In the genomic region with DNA sequence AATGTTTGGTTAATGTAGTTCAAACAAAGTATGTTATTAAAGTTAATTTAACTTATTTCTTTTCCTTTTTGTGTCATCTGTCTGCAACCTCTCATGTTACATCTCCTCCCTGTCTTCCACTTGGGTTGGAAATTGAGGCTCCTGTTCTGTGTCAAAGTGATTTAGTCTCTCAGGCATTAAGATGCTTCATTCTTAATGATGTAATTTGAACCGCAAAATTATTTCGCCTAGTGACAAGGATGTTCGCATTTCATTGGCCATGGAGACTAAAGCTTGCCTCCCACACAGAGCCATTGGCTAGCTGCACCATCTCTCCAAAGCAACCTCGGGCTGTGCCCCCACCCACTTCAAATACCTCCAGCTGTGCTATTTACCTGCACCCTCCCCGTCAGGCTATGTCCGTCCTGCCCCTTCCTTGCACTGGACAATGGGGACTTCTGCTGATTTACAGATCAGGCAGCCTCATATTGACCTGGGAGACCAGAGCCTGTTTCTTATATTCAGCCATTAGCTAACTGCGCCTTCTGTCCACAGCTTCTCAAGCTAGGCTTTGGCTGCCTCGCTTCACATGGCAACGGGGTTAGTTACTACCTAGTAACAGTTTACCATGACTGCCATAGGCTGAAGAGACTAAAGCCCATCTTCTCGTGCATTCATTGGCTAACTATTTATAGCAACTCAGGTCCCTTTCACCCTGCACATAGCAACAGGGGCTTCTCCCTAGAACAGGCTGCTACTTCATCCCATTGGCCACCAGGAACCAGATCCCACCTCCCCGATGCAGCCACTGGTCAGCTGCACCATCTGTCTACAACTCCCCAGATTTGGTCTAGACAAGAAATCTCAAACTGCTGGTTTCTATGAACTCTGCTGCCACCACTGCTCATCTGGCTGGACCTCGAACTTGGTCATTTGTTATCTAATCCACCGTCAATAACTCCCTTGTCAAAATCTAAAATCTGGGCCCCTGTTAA, we compare ENCODE assay signal across 1 cellular context.
TF ChIP-seq lines count a peak whose summit lies in the region.

No MANE protein-coding gene starts in this region.

TF ChIP-seq in GM12878, 131 proteins besides CTCF, POLR2A, EP300 and RAD21:
- TF ChIP-seq E2F8 (IDR thresholded peaks at IDR 0.05; ENCODE audit: low read depth, partially characterized antibody): no peak
- peak; percentile 28; the same call in 1 of the 2 replicates for TF ChIP-seq YY1 (IDR thresholded peaks at IDR 0.05; ENCODE audit: low read depth, low read length)
- TF ChIP-seq TCF12 (IDR thresholded peaks at IDR 0.05; ENCODE audit: low read depth, low read length): no peak
- TF ChIP-seq BHLHE40 (IDR thresholded peaks at IDR 0.05; ENCODE audit: borderline replicate concordance in 1 of 2, low read depth in 2 of 2, low read length in 1 of 2): 0 out of 4 replicates have a peak, but pooled peaks of 1 of the 2 experiments have one; percentile 6
- TF ChIP-seq CREM (IDR thresholded peaks at IDR 0.05; ENCODE audit: low read depth): peak; percentile 21; the same call in 1 of the 2 replicates
- TF ChIP-seq CHD2 (IDR thresholded peaks at IDR 0.05; ENCODE audit: borderline replicate concordance, low read depth, low read length): peak; percentile 85; the same call in 1 of the 2 replicates
- peak; percentile 55 for TF ChIP-seq MEF2B (IDR thresholded peaks at IDR 0.05; ENCODE audit: partially characterized antibody, poor library complexity, severe bottlenecking)
- TF ChIP-seq, protein P1, sequence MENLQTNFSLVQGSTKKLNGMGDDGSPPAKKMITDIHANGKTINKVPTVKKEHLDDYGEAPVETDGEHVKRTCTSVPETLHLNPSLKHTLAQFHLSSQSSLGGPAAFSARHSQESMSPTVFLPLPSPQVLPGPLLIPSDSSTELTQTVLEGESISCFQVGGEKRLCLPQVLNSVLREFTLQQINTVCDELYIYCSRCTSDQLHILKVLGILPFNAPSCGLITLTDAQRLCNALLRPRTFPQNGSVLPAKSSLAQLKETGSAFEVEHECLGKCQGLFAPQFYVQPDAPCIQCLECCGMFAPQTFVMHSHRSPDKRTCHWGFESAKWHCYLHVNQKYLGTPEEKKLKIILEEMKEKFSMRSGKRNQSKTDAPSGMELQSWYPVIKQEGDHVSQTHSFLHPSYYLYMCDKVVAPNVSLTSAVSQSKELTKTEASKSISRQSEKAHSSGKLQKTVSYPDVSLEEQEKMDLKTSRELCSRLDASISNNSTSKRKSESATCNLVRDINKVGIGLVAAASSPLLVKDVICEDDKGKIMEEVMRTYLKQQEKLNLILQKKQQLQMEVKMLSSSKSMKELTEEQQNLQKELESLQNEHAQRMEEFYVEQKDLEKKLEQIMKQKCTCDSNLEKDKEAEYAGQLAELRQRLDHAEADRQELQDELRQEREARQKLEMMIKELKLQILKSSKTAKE (IDR thresholded peaks at IDR 0.05; ENCODE audit: low read depth, poor library complexity, severe bottlenecking): peak; percentile 30
- 0 out of 2 replicates have a peak, but pooled peaks have one; percentile 16 for TF ChIP-seq MXI1 (IDR thresholded peaks at IDR 0.05; ENCODE audit: low read depth, low read length)
- TF ChIP-seq RUNX3 (IDR thresholded peaks at IDR 0.05; ENCODE audit: low read length): peak; percentile 53; the same call in 1 of the 2 replicates
- peak; percentile 94 for TF ChIP-seq SP1 (IDR thresholded peaks at IDR 0.05; ENCODE audit: low read depth, low read length)
- no peak for TF ChIP-seq PML (IDR thresholded peaks at IDR 0.05; ENCODE audit: low read length)
- no peak for TF ChIP-seq IKZF1 (conservative IDR thresholded peaks at IDR 0.05)
- TF ChIP-seq MEF2A (IDR thresholded peaks at IDR 0.05; ENCODE audit: insufficient read depth, low read depth, low read length): peak; percentile 55; the same call in 1 of the 2 replicates
- peak; percentile 90 for TF ChIP-seq FOS (IDR thresholded peaks at IDR 0.05; ENCODE audit: borderline replicate concordance, extremely low read depth, insufficient read length)
- TF ChIP-seq ATF7 (IDR thresholded peaks at IDR 0.05; ENCODE audit: low read depth): peak; percentile 77
- TF ChIP-seq DPF2 (IDR thresholded peaks at IDR 0.05): peak; percentile 67; the same call in 1 of the 2 replicates
- TF ChIP-seq, protein P2, sequence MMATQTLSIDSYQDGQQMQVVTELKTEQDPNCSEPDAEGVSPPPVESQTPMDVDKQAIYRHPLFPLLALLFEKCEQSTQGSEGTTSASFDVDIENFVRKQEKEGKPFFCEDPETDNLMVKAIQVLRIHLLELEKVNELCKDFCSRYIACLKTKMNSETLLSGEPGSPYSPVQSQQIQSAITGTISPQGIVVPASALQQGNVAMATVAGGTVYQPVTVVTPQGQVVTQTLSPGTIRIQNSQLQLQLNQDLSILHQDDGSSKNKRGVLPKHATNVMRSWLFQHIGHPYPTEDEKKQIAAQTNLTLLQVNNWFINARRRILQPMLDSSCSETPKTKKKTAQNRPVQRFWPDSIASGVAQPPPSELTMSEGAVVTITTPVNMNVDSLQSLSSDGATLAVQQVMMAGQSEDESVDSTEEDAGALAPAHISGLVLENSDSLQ (IDR thresholded peaks at IDR 0.05): peak; percentile 98
- TF ChIP-seq CREB1 (IDR thresholded peaks at IDR 0.05; ENCODE audit: low read depth): peak; percentile 53; the same call in 1 of the 2 replicates
- TF ChIP-seq, protein P3, sequence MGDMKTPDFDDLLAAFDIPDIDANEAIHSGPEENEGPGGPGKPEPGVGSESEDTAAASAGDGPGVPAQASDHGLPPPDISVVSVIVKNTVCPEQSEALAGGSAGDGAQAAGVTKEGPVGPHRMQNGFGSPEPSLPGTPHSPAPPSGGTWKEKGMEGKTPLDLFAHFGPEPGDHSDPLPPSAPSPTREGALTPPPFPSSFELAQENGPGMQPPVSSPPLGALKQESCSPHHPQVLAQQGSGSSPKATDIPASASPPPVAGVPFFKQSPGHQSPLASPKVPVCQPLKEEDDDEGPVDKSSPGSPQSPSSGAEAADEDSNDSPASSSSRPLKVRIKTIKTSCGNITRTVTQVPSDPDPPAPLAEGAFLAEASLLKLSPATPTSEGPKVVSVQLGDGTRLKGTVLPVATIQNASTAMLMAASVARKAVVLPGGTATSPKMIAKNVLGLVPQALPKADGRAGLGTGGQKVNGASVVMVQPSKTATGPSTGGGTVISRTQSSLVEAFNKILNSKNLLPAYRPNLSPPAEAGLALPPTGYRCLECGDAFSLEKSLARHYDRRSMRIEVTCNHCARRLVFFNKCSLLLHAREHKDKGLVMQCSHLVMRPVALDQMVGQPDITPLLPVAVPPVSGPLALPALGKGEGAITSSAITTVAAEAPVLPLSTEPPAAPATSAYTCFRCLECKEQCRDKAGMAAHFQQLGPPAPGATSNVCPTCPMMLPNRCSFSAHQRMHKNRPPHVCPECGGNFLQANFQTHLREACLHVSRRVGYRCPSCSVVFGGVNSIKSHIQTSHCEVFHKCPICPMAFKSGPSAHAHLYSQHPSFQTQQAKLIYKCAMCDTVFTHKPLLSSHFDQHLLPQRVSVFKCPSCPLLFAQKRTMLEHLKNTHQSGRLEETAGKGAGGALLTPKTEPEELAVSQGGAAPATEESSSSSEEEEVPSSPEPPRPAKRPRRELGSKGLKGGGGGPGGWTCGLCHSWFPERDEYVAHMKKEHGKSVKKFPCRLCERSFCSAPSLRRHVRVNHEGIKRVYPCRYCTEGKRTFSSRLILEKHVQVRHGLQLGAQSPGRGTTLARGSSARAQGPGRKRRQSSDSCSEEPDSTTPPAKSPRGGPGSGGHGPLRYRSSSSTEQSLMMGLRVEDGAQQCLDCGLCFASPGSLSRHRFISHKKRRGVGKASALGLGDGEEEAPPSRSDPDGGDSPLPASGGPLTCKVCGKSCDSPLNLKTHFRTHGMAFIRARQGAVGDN (IDR thresholded peaks at IDR 0.05): no peak
- TF ChIP-seq NFYA (IDR thresholded peaks at IDR 0.05; ENCODE audit: borderline replicate concordance, low read depth, low read length): peak; percentile 28; the same call in 1 of the 2 replicates
- peak; percentile 97 for TF ChIP-seq RFX5 (IDR thresholded peaks at IDR 0.05; ENCODE audit: low read depth, low read length)
- TF ChIP-seq PBX3 (IDR thresholded peaks at IDR 0.05; ENCODE audit: insufficient replicate concordance, low read depth, low read length): peak; percentile 93
- TF ChIP-seq, protein P4, sequence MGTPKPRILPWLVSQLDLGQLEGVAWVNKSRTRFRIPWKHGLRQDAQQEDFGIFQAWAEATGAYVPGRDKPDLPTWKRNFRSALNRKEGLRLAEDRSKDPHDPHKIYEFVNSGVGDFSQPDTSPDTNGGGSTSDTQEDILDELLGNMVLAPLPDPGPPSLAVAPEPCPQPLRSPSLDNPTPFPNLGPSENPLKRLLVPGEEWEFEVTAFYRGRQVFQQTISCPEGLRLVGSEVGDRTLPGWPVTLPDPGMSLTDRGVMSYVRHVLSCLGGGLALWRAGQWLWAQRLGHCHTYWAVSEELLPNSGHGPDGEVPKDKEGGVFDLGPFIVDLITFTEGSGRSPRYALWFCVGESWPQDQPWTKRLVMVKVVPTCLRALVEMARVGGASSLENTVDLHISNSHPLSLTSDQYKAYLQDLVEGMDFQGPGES (IDR thresholded peaks at IDR 0.05): peak; percentile 80
